ENCODE assay signal across 8 cellular contexts in genomic region chr19:37655689-37656491, GRCh38. TPM values are rescaled to one million over a fixed set of nuclear protein-coding genes. Genes with fewer than 3 reads are reported as not detected.
DNase-seq lines count a peak whose midpoint lies in the region; ATAC-seq lines count a peak whose summit lies in the region.

No MANE protein-coding gene starts in this region.

- peak overlapping the region; percentile 96 to 97 for H3K27ac Mint-ChIP-seq in effector memory CD8-positive, alpha-beta T cell

- no peak overlapping the region for H3K23ac ChIP-seq in mesendoderm (ENCODE audit: low read length)

- no peaks in the 10 kb centered on the region for H3K27me3 Mint-ChIP-seq in effector memory CD8-positive, alpha-beta T cell

- in situ Hi-C loops in ACHN (cut with HindIII; ENCODE audit: low pct_ligation_motif_present, low pct_unique_long_range_greater_than_20kb, low sequenced_read_pairs), result no loop called here

- no peak overlapping the region for H2BK5ac ChIP-seq in mesendoderm (ENCODE audit: low read length)

- no peak overlapping the region for H4K8ac ChIP-seq in mesendoderm (ENCODE audit: low read depth, low read length)

- peaks cover 2% of the 10 kb centered on the region for H3K79me1 ChIP-seq in mesendoderm (ENCODE audit: low read length)

- peak overlapping the region; percentile 70 for H3K18ac ChIP-seq in mesendoderm (ENCODE audit: low read length)

- no peak overlapping the region for H2AK5ac ChIP-seq in mesendoderm (ENCODE audit: low read length)

- peak overlapping the region; percentile 67 for H3K4me3 ChIP-seq in mesendoderm (ENCODE audit: low read length)

- peaks cover 25 to 29% of the 10 kb centered on the region in 2 donors for H3K4me1 Mint-ChIP-seq in effector memory CD8-positive, alpha-beta T cell (ENCODE audit: low read depth in 2 of 2)

- no CpG with 5 or more reads among the region's 59 CpGs for WGBS in mesendoderm (ENCODE audit: extremely low coverage, insufficient coverage, low lambda C conversion rate)

- no peak overlapping the region for H4K5ac ChIP-seq in mesendoderm (ENCODE audit: low read length)

- H2BK15ac ChIP-seq in mesendoderm (replicated peaks; ENCODE audit: low read depth), result no peak overlapping the region

- no peaks in the 10 kb centered on the region for H3K4me1 ChIP-seq in mesendoderm (ENCODE audit: control insufficient read depth, low read depth, low read length)

- H3K9me3 Mint-ChIP-seq in effector memory CD8-positive, alpha-beta T cell, result no peaks in the 10 kb centered on the region

- H3K9ac ChIP-seq in mesendoderm (ENCODE audit: low read length), result peak overlapping the region; percentile 91

- H3K36me3 Mint-ChIP-seq in effector memory CD8-positive, alpha-beta T cell (ENCODE audit: insufficient read depth), result peaks cover 9% of the 10 kb centered on the region

- DNase-seq in ACHN (peak; percentile 80), NCI-H510A treated with DMSO at 0.1 percent for 48 hours (lab: John Stamatoyannopoulos, UW) (peak; percentile 89), mesendoderm (peak; percentile 88)
- peak; percentile 56 to 67 for DNase-seq in activated CD8-positive, alpha-beta memory T cell treated with anti-CD3 and anti-CD28 coated beads for 4 hours (ENCODE audit: low read depth in 2 of 2)
- DNase-seq in effector memory CD8-positive, alpha-beta T cell, result peak; percentile 68 to 75 (median 69)
- peak; percentile 66 for DNase-seq in stimulated activated CD8-positive, alpha-beta memory T cell treated with anti-CD3 and anti-CD28 coated beads, Interleukin-12 subunit alpha, Interleukin-12 subunit beta, amount 100 ng/mL, for 4 hours (ENCODE audit: low read depth)

- no peak overlapping the region for H3K4ac ChIP-seq in mesendoderm (ENCODE audit: low read depth, low read length)

- peaks cover 2% of the 10 kb centered on the region for H3K79me2 ChIP-seq in mesendoderm (ENCODE audit: control insufficient read depth, insufficient read depth, low read length)

- peak overlapping the region; percentile 96 for H3K56ac ChIP-seq in mesendoderm (ENCODE audit: low read length)

- H3K27ac ChIP-seq in mesendoderm (ENCODE audit: low read depth, low read length), result peak overlapping the region; percentile 61

- H2BK120ac ChIP-seq in mesendoderm (ENCODE audit: low read depth, low read length), result no peak overlapping the region

- H3K36me3 ChIP-seq in mesendoderm (ENCODE audit: control insufficient read depth, insufficient read depth, low read length), result no peaks in the 10 kb centered on the region

- peak overlapping the region; percentile 78 for H3K4me2 ChIP-seq in mesendoderm (ENCODE audit: low read length)

- H3K27me3 ChIP-seq in mesendoderm (ENCODE audit: insufficient read depth, low read length, poor library complexity), result no peaks in the 10 kb centered on the region

- ATAC-seq in GM18870 (IDR thresholded peaks at IDR 0.05; ENCODE audit: unreplicated experiment) (peak; percentile 44), HG03103 (IDR thresholded peaks at IDR 0.05; ENCODE audit: low read depth, unreplicated experiment) (peak; percentile 53)
- peak; percentile 79 for ATAC-seq in effector memory CD8-positive, alpha-beta T cell (replicated peaks)

- H3K4me3 Mint-ChIP-seq in effector memory CD8-positive, alpha-beta T cell, result peak overlapping the region; percentile 97

RNA-seq across cellular contexts. Expression of gene ZFP30, which starts 0.6 kb away (rescaled TPM):
- polyA plus RNA-seq in mesendoderm (2013, experiment 1 of 2), result 1.6 TPM
- 1.7 TPM for polyA plus RNA-seq in mesendoderm (2013, experiment 2 of 2)

Comparison
In these comparisons a context has a peak if more than half of its experiments do, and no peak if none do; other contexts are left out.
1. Peak in every context shown above with its lines: DNase-seq, ATAC-seq, H3K4me3 ChIP-seq and H3K27ac ChIP-seq.